In the genomic region with DNA sequence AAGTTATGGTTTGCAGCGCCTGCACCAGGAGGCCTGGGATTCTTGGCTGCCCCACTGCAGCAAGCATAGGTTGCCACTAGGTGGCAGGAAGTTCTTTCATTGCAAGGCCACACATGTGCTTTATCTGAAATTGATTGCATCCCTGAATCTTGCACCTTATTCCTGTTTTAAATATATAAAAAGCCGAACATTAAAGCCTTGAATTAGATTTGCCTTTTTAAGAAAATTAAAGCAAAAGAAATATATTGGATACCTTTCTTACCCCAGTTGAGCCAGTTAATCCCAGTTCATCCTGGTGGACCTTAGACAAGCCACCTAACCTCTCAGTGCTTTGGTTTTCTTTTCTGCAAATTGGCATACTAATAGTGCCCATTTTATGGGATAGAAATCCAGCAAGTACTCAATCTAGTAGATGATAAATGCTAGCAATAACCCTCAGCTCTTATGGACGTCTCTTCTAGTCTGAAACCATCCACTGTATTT, we compare ENCODE assay signal across 8 cellular contexts. TPM values are rescaled to one million over a fixed set of nuclear protein-coding genes. Genes with fewer than 3 reads are reported as not detected.
DNase-seq lines count a peak whose midpoint lies in the region; ATAC-seq and TF ChIP-seq lines count a peak whose summit lies in the region.

No MANE protein-coding gene starts in this region.

- no peaks in the 10 kb centered on the region for H3K9me3 Mint-ChIP-seq in GM23338

- H3K4me2 ChIP-seq in GM23338, result no peak overlapping the region

- H3K27me3 ChIP-seq in GM23338 (ENCODE audit: insufficient read depth), result no peaks in the 10 kb centered on the region

- H3K27me3 Mint-ChIP-seq in GM23338 (ENCODE audit: insufficient read depth, low read depth, poor library complexity), result peaks cover 1% of the 10 kb centered on the region

- H3K27ac ChIP-seq in GM23338 (ENCODE audit: low read depth) (no peak overlapping the region), VCaP (peak overlapping the region; percentile 52)

- H3K4me3 Mint-ChIP-seq in GM23338, result no peak overlapping the region

- no peaks in the 10 kb centered on the region for H3F3A ChIP-seq in GM23338 (replicated peaks; ENCODE audit: low read depth)

- no peak overlapping the region for H3K4me3 ChIP-seq in GM23338
- H3K4me3 ChIP-seq in cardiac fibroblast (replicated peaks in 1 of 2; ENCODE audit: low read depth in 2 of 2, low read length in 2 of 2), result no peak overlapping the region

- H3K79me2 ChIP-seq in GM23338 (replicated peaks; ENCODE audit: insufficient read depth), result no peaks in the 10 kb centered on the region

- H3K9me2 ChIP-seq in GM23338 (ENCODE audit: insufficient read depth), result no peaks in the 10 kb centered on the region

- ATAC-seq in GM23338 (peak; percentile 89), HG02840 (IDR thresholded peaks at IDR 0.05; ENCODE audit: low FRiP score, unreplicated experiment) (no peak)

- H3K36me3 Mint-ChIP-seq in GM23338 (ENCODE audit: low read depth), result no peaks in the 10 kb centered on the region

- H3K4me1 Mint-ChIP-seq in GM23338, result no peaks in the 10 kb centered on the region

- DNase-seq in DMS53 (lab: John Stamatoyannopoulos, UW), result peak; percentile 70
- DNase-seq in GM23338 (ENCODE audit: low spot score), result peak; percentile 82
- peak; percentile 48 to 56 for DNase-seq in NCI-H1930 (lab: John Stamatoyannopoulos, UW)
- DNase-seq in cardiac fibroblast (ENCODE audit: low read depth in 2 of 2), result peak; percentile 79 to 80
- DNase-seq in kidney glomerular epithelial cell (lab: John Stamatoyannopoulos, UW), result peak; percentile 76
- DNase-seq in stimulated activated CD4-positive, alpha-beta T cell treated with anti-CD3 and anti-CD28 coated beads, TNF-alpha, amount 100 ng/mL, for 1 hour (ENCODE audit: low read depth in 3 of 3, low spot score in 1 of 3), result peak in 2 of 3 donors; percentile 14 to 36

- no peaks in the 10 kb centered on the region for H4K20me1 ChIP-seq in GM23338 (replicated peaks; ENCODE audit: insufficient read depth)

- H3K36me3 ChIP-seq in GM23338 (ENCODE audit: insufficient read depth), result no peaks in the 10 kb centered on the region

- TF ChIP-seq CTCF in GM23338 (conservative IDR thresholded peaks at IDR 0.05; ENCODE audit: low read depth in 2 of 2), result peak; percentile 89 to 93
- TF ChIP-seq CTCF in VCaP (conservative IDR thresholded peaks at IDR 0.05), result peak; percentile 98
- TF ChIP-seq CTCF in cardiac fibroblast (IDR thresholded peaks at IDR 0.05; ENCODE audit: low read depth, low read length), result peak; percentile 97

- H3K4me1 ChIP-seq in GM23338 (ENCODE audit: insufficient read depth), result no peaks in the 10 kb centered on the region

- H3K27ac Mint-ChIP-seq in GM23338, result no peak overlapping the region

- peak overlapping the region; percentile 87 for H2AFZ ChIP-seq in GM23338

TF ChIP-seq in GM23338, 12 proteins besides CTCF, POLR2A, EP300 and RAD21:
- TF ChIP-seq NANOG (IDR thresholded peaks at IDR 0.05; ENCODE audit: borderline replicate concordance), result no peak

RNA-seq across cellular contexts. Expression of a gene that starts 6.3 kb away (rescaled TPM):
- total RNA-seq in GM23338 (2014; rRNA removed; shearing (Covaris generic)), result 3.1 and 3.4 TPM in 2 replicates
- 10.8 and 12.2 TPM in 2 replicates for polyA plus RNA-seq in GM23338 (2016; fragmentation: Nextera tagmentation; extraction: Ambion mirVana)

RNA-seq across cellular contexts. Expression of a gene that starts 37.6 kb away (rescaled TPM):
- 59.9 and 62.3 TPM in 2 replicates for total RNA-seq in GM23338 (2014; rRNA removed; shearing (Covaris generic))
- polyA plus RNA-seq in GM23338 (2016; fragmentation: Nextera tagmentation; extraction: Ambion mirVana), result 143 and 149 TPM in 2 replicates

RNA-seq across cellular contexts. Expression of a gene that starts 53.3 kb away (rescaled TPM):
- 11.5 and 14.3 TPM in 2 replicates for total RNA-seq in GM23338 (2014; rRNA removed; shearing (Covaris generic))
- polyA plus RNA-seq in GM23338 (2016; fragmentation: Nextera tagmentation; extraction: Ambion mirVana), result 6.2 and 6.6 TPM in 2 replicates

Comparison
In these comparisons a context has a peak if more than half of its experiments do, and no peak if none do; other contexts are left out.
1. DNase-seq: peak in every context shown above with its lines; median percentile 82 in GM23338; 80 in cardiac fibroblast; 76 in kidney glomerular epithelial cell; 70 in DMS53; 52 in NCI-H1930; 25 in stimulated activated CD4-positive, alpha-beta T cell treated with anti-CD3 and anti-CD28 coated beads, TNF-alpha, amount 100 ng/mL, for 1 hour.